Comparison of ENCODE assay signal across 12 cellular contexts in genomic region chr17:82242698-82242976, GRCh38. TPM values are rescaled to one million over a fixed set of nuclear protein-coding genes. Genes with fewer than 3 reads are reported as not detected.
DNase-seq lines count a peak whose midpoint lies in the region; ATAC-seq and TF ChIP-seq lines count a peak whose summit lies in the region.
"Had no signal": no experiment of that assay in that cellular context is flagged by ENCODE, and none has a peak within 500 bp of the region (broad histone marks: within the 10 kb centered on the region; RNA-seq: fewer than 3 reads in every experiment).

No MANE protein-coding gene starts in this region.

- peaks cover 50% of the 10 kb centered on the region for H3K79me2 ChIP-seq in fibroblast of lung (ENCODE audit: control insufficient read depth, insufficient read depth, low read length)

- no peak overlapping the region for H3K9ac ChIP-seq in fibroblast of lung (ENCODE audit: insufficient read depth, low read length)

- no peak overlapping the region for H2AFZ ChIP-seq in fibroblast of lung (ENCODE audit: low read length)

- H3K4me3 ChIP-seq in BE2C (ENCODE audit: low read depth, low read length) (no peak overlapping the region), Panc1 (ENCODE audit: low read depth in 2 of 2, low read length in 2 of 2) (peak overlapping the region in 1 of 2 experiments; percentile 10; a peak in 2 of 4 replicates), fibroblast of lung (replicated peaks in 1 of 4; ENCODE audit: control extremely low read depth in 1 of 4, insufficient read depth in 1 of 4, low read depth in 3 of 4, low read length in 4 of 4) (no peak overlapping the region), psoas muscle (peak overlapping the region; percentile 31), HAP-1 (no peak overlapping the region)
- H3K4me3 ChIP-seq: mucosa of descending colon had no signal

- POLR2A ChIA-PET in Panc1 (lab: Charles Lee), result interaction anchor here (0.6 to 1.2 kb wide), 3 partner anchors 33 to 144 kb away, joined by 4 to 5 read pairs (median 5); no protein-coding TSS in a partner anchor

- ATAC-seq in Panc1 (peak; percentile 3), psoas muscle (peak in 1 of 4 donors; percentile 13), HG03565 (IDR thresholded peaks at IDR 0.05; ENCODE audit: unreplicated experiment) (no peak)

- in situ Hi-C loops in Panc1 (cut with HindIII; ENCODE audit: low pct_unique_long_range_greater_than_20kb, low sequenced_read_pairs) (no loop called here), HAP-1 (cut with MboI; ENCODE audit: low sequenced_read_pairs) (no loop called here)

- H3K27ac ChIP-seq in Panc1 (ENCODE audit: low read length), result peak overlapping the region; percentile 95
- peak overlapping the region; percentile 10 for H3K27ac ChIP-seq in fibroblast of lung (ENCODE audit: insufficient read depth, low read length)
- peak overlapping the region; percentile 73 for H3K27ac ChIP-seq in psoas muscle

- H3K9me3 ChIP-seq in BE2C, result no peaks in the 10 kb centered on the region
- no peaks in the 10 kb centered on the region for H3K9me3 ChIP-seq in Panc1 (ENCODE audit: control insufficient read depth, insufficient read depth, low read depth, low read length)
- no peaks in the 10 kb centered on the region for H3K9me3 ChIP-seq in fibroblast of lung (ENCODE audit: control insufficient read depth, insufficient read depth, low read depth, low read length)
- no peaks in the 10 kb centered on the region for H3K9me3 ChIP-seq in psoas muscle
- H3K9me3 ChIP-seq in HAP-1, result no peaks in the 10 kb centered on the region
- H3K9me3 ChIP-seq: mucosa of descending colon had no signal

- no peak for TF ChIP-seq CTCF in BE2C (IDR thresholded peaks at IDR 0.05; ENCODE audit: low read depth, low read length)
- TF ChIP-seq CTCF in Panc1 (IDR thresholded peaks at IDR 0.05), result no peak
- no peak for TF ChIP-seq CTCF in fibroblast of lung (conservative IDR thresholded peaks at IDR 0.05 in 1 of 2, IDR thresholded peaks at IDR 0.05 in 1 of 2; ENCODE audit: low read depth in 1 of 2, low read length in 2 of 2)
- no peak for TF ChIP-seq CTCF in psoas muscle (IDR thresholded peaks at IDR 0.05)

- H3K4me2 ChIP-seq in fibroblast of lung (ENCODE audit: extremely low read depth, insufficient read depth, low read length), result peak overlapping the region; percentile 15

- intact Hi-C loops in Panc1 (cut with micrococcal nuclease; ENCODE audit: unreplicated experiment), result loop anchor here (5.0 kb wide), 2 partner anchors 80 to 95 kb away; no protein-coding TSS in a partner anchor
- intact Hi-C loops in psoas muscle (cut with DNase I), result no loop called here

- CTCF ChIA-PET in Panc1 (lab: Charles Lee), result interaction anchor here (1.1 kb wide), 1 partner anchor 37 kb away, joined by 3 read pairs; no protein-coding TSS in a partner anchor

- H3K36me3 ChIP-seq in BE2C, result peaks cover 75% of the 10 kb centered on the region
- H3K36me3 ChIP-seq in Panc1 (ENCODE audit: control insufficient read depth, insufficient read depth, low read length), result no peaks in the 10 kb centered on the region; the same call in 1 of the 2 replicates
- peaks cover 58% of the 10 kb centered on the region for H3K36me3 ChIP-seq in fibroblast of lung (ENCODE audit: control insufficient read depth, insufficient read depth, low read length)
- H3K36me3 ChIP-seq in psoas muscle (ENCODE audit: insufficient read depth in 1 of 2, low read depth in 1 of 2), result peaks cover 3 to 59% of the 10 kb centered on the region in 2 donors
- H3K36me3 ChIP-seq in HAP-1 (replicated peaks), result peaks cover 76% of the 10 kb centered on the region

- peaks cover 2% of the 10 kb centered on the region for H4K20me1 ChIP-seq in fibroblast of lung (ENCODE audit: control insufficient read depth, extremely low read depth, insufficient read depth, low read length)

- peak; percentile 19 for DNase-seq in BE2C
- no peak for DNase-seq in Panc1 (ENCODE audit: low read depth, low spot score)
- DNase-seq in fibroblast of lung (ENCODE audit: low read depth in 2 of 2), result no peak
- peak; percentile 44 to 61 for DNase-seq in psoas muscle
- no peak for DNase-seq in ecto neural progenitor cell (ENCODE audit: low spot score)
- DNase-seq in HAP-1 (ENCODE audit: low spot score in 2 of 2), result no peak
- DNase-seq in NCI-H748 treated with DMSO at 0.1 percent for 48 hours (lab: John Stamatoyannopoulos, UW), result no peak
- DNase-seq: activated gamma-delta T cell treated with Interleukin-2 at 50 U/mL for 16 hours, NCI-H510A treated with DMSO at 0.1 percent for 48 hours, T-helper 2 cell had no signal

- H3K4me1 ChIP-seq in BE2C (peaks cover 68% of the 10 kb centered on the region), Panc1 (ENCODE audit: control insufficient read depth, insufficient read depth, low read length) (peaks cover 89% of the 10 kb centered on the region), fibroblast of lung (ENCODE audit: control insufficient read depth, extremely low read depth, insufficient read depth, low read length) (peaks cover 50% of the 10 kb centered on the region), psoas muscle (peaks cover 83% of the 10 kb centered on the region), HAP-1 (no peaks in the 10 kb centered on the region)

- H3K27me3 ChIP-seq in BE2C (no peaks in the 10 kb centered on the region), Panc1 (ENCODE audit: control insufficient read depth, insufficient read depth, low read length) (no peaks in the 10 kb centered on the region), fibroblast of lung (ENCODE audit: control insufficient read depth, insufficient read depth, low read length) (no peaks in the 10 kb centered on the region), psoas muscle (ENCODE audit: insufficient read depth in 3 of 3, low read length in 2 of 3) (no peaks in the 10 kb centered on the region), HAP-1 (ENCODE audit: low read depth) (no peaks in the 10 kb centered on the region)

- WGBS in psoas muscle, 3 donors, result 31 to 64% (median 34%) methylated on average over 24 of the region's 24 CpGs

- BruUV-seq in Panc1 (replicated peaks; lab: Mats Ljungman, UMichigan), result TSS peak; percentile 7

RNA-seq across cellular contexts. Expression of gene SLC16A3, which starts 13.8 kb away (rescaled TPM):
- 1.7 TPM for polyA plus RNA-seq in BE2C (2012; ENCODE audit: insufficient read depth, insufficient read length, low read depth)
- 581 TPM for total RNA-seq in Panc1 (2021; ENCODE audit: unreplicated experiment)
- 1,387 TPM for polyA plus RNA-seq in Panc1 (2012; ENCODE audit: insufficient read length)
- 99.4 and 107 TPM in 2 replicates for total RNA-seq in fibroblast of lung
- polyA plus RNA-seq in fibroblast of lung, result 36.0 and 71.0 TPM in 2 replicates
- polyA plus RNA-seq in fibroblast of lung (2012), result 114 and 177 TPM in 2 replicates
- polyA minus RNA-seq in fibroblast of lung (ENCODE audit: low replicate concordance), result 65.0 and 109 TPM in 2 replicates
- 100 to 1,000 TPM in 2 of 4 donors, 10 to 100 TPM in 2; 18.6 to 182 (median 70.1) TPM for total RNA-seq in psoas muscle
- polyA plus RNA-seq in psoas muscle, result 100 to 1,000 TPM; 102 to 263 (median 128) TPM

RNA-seq across cellular contexts. Expression of gene CCDC57, which starts 30.0 kb away (rescaled TPM):
- polyA plus RNA-seq in BE2C (2012; ENCODE audit: insufficient read depth, insufficient read length, low read depth), result 51.0 TPM
- 63.6 TPM for total RNA-seq in Panc1 (2021; ENCODE audit: unreplicated experiment)
- polyA plus RNA-seq in Panc1 (2012; ENCODE audit: insufficient read length), result 59.2 TPM
- 8.2 and 10.1 TPM in 2 replicates for total RNA-seq in fibroblast of lung
- polyA plus RNA-seq in fibroblast of lung, result 4.3 and 7.1 TPM in 2 replicates
- polyA plus RNA-seq in fibroblast of lung (2012), result 4.4 and 7.8 TPM in 2 replicates
- 2.6 and 4.7 TPM in 2 replicates for polyA minus RNA-seq in fibroblast of lung (ENCODE audit: low replicate concordance)
- total RNA-seq in psoas muscle, result 10 to 100 TPM; 10.2 to 15.3 (median 12.4) TPM
- 10 to 100 TPM in 1 of 3 donors, 1 to 10 TPM in 2; 7.2 to 11.1 (median 8.6) TPM for polyA plus RNA-seq in psoas muscle

RNA-seq across cellular contexts. Expression of gene CSNK1D, which starts 30.9 kb away (rescaled TPM):
- polyA plus RNA-seq in BE2C (2012; ENCODE audit: insufficient read depth, insufficient read length, low read depth), result 264 TPM
- total RNA-seq in Panc1 (2021; ENCODE audit: unreplicated experiment) (234 TPM), fibroblast of lung (41.3 and 64.9 TPM in 2 replicates), psoas muscle (100 to 1,000 TPM in 3 of 4 donors, 10 to 100 TPM in 1; 73.5 to 139 (median 116) TPM)
- 316 TPM for polyA plus RNA-seq in Panc1 (2012; ENCODE audit: insufficient read length)
- polyA plus RNA-seq in fibroblast of lung (112 and 139 TPM in 2 replicates), psoas muscle (100 to 1,000 TPM in 1 of 3 donors, 10 to 100 TPM in 2; 74.3 to 124 (median 92.7) TPM)
- polyA plus RNA-seq in fibroblast of lung (2012), result 97.6 and 104 TPM in 2 replicates
- polyA minus RNA-seq in fibroblast of lung (ENCODE audit: low replicate concordance), result 201 and 240 TPM in 2 replicates

Comparison
In these comparisons a context has a peak if more than half of its experiments do, and no peak if none do; other contexts are left out.
1. DNase-seq: peak in BE2C (single experiment) and psoas muscle (2 of 2); none in Panc1 (single experiment), fibroblast of lung (0 of 2), ecto neural progenitor cell (single experiment), HAP-1 (0 of 2) and NCI-H748 treated with DMSO at 0.1 percent for 48 hours (single experiment).
2. H3K27ac ChIP-seq: peak in every context shown above with its lines; median percentile 95 in Panc1; 73 in psoas muscle; 10 in fibroblast of lung.